In the genomic region with DNA sequence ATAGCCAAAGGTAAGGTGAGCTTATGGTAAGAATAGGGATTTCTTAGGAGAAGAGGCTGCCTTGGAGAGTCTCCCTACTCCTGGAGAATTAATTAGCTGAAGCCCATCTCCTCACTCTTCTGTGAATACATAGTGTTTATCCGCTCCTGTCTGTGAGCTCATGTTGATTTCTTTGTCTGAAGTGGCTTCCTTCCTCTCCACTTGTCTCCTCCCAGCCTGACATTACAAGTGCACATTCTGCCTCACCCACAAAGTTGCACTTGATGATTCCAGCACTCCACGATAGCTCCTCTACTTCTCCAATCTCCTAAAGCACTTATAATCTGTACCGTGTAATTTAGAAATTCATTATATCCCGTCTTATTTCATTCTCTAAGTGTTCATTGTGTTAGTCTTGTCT, we compare ENCODE assay signal across 20 cellular contexts.
"Had no signal": no experiment of that assay in that cellular context is flagged by ENCODE, and none has a peak within 500 bp of the region (broad histone marks: within the 10 kb centered on the region; RNA-seq: fewer than 3 reads in every experiment).

No MANE protein-coding gene starts in this region.

- H3K27ac ChIP-seq: body of pancreas, coronary artery, esophagus squamous epithelium, neural progenitor cell, ovary, thoracic aorta, WERI-Rb-1 had no signal

- H3K27me3 ChIP-seq: body of pancreas, neural progenitor cell, ovary had no signal

- H3K36me3 Mint-ChIP-seq: activated naive CD8-positive, alpha-beta T cell treated with anti-CD3 and anti-CD28 coated beads for 36 hours; mesothelial cell of epicardium had no signal

- H3K27ac Mint-ChIP-seq: activated CD8-positive, alpha-beta T cell treated with anti-CD3 and anti-CD28 coated beads for 36 hours; activated naive CD8-positive, alpha-beta T cell treated with anti-CD3 and anti-CD28 coated beads for 36 hours; mesothelial cell of epicardium; neural progenitor cell had no signal

- H3K4me3 Mint-ChIP-seq: activated CD8-positive, alpha-beta T cell treated with anti-CD3 and anti-CD28 coated beads for 36 hours; activated naive CD8-positive, alpha-beta T cell treated with anti-CD3 and anti-CD28 coated beads for 36 hours; activated T-cell treated with anti-CD3 and anti-CD28 coated beads, Interleukin-2, amount 50 U/mL, for 4 hours; mesothelial cell of epicardium; neural progenitor cell had no signal

- H3K4me1 Mint-ChIP-seq: activated naive CD8-positive, alpha-beta T cell treated with anti-CD3 and anti-CD28 coated beads for 36 hours; mesothelial cell of epicardium had no signal

- H3K9me3 Mint-ChIP-seq: activated CD8-positive, alpha-beta T cell treated with anti-CD3 and anti-CD28 coated beads for 36 hours; activated naive CD8-positive, alpha-beta T cell treated with anti-CD3 and anti-CD28 coated beads for 36 hours; activated T-cell treated with anti-CD3 and anti-CD28 coated beads, Interleukin-2, amount 50 U/mL, for 4 hours had no signal

- ATAC-seq: activated CD8-positive, alpha-beta T cell treated with anti-CD3 and anti-CD28 coated beads for 36 hours; activated T-cell treated with anti-CD3 and anti-CD28 coated beads, Interleukin-2, amount 50 U/mL, for 4 hours; body of pancreas had no signal

- H3K9me3 ChIP-seq: body of pancreas, esophagus squamous epithelium, ovary, thoracic aorta had no signal

- H3K4me3 ChIP-seq: body of pancreas, coronary artery, esophagus squamous epithelium, neural progenitor cell, ovary, thoracic aorta had no signal

- DNase-seq: activated CD4-positive, alpha-beta T cell treated with anti-CD3 and anti-CD28 coated beads for 4 hours; activated CD8-positive, alpha-beta T cell treated with anti-CD3 and anti-CD28 coated beads for 36 hours; activated gamma-delta T cell treated with Interleukin-2 at 50 U/mL for 16 hours; activated naive CD8-positive, alpha-beta T cell treated with anti-CD3 and anti-CD28 coated beads for 36 hours; activated T-cell treated with anti-CD3 and anti-CD28 coated beads, Interleukin-2, amount 50 U/mL, for 4 hours; amygdala; body of pancreas; central memory CD4-positive, alpha-beta T cell; effector CD4-positive, alpha-beta T cell; esophagus squamous epithelium; hypothalamus; kidney; ovary; stimulated activated CD4-positive, alpha-beta T cell treated with anti-CD3 and anti-CD28 coated beads, Interleukin-12 subunit alpha, Interleukin-12 subunit beta, amount 100 ng/mL, for 4 hours; stimulated activated CD4-positive, alpha-beta T cell treated with anti-CD3 and anti-CD28 coated beads, Interleukin-2, amount 100 ng/mL, for 24 hours; WERI-Rb-1 had no signal

- H3K36me3 ChIP-seq: esophagus squamous epithelium, neural progenitor cell, ovary, thoracic aorta, WERI-Rb-1 had no signal

- H3K4me1 ChIP-seq: body of pancreas, neural progenitor cell had no signal
